ENCODE assay signal across 28 cellular contexts in the genomic region with DNA sequence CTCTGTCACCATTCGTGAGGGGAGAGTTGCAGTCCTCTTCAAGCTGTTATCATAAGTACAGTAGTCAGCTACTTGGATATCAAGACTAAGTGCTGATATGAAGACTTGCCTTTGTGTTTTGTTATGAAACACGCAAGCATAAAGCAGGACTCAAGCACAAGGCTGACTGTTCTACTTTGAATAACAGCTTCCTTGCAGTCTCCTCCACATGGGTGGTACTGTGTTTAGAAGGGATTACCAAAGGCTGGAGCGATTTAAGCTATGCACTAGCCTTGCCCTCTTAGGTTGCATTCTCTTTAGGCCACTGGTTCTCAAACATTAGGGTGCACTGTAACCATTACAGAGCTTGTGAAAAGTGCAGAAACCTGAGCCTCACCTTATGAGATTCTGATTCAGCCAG.
"Had no signal": no experiment of that assay in that cellular context is flagged by ENCODE, and none has a peak within 500 bp of the region (broad histone marks: within the 10 kb centered on the region; RNA-seq: fewer than 3 reads in every experiment).

No MANE protein-coding gene starts in this region.

- H3K27me3 ChIP-seq: ovary, stomach, testis, thyroid gland, transverse colon, uterus had no signal

- H3K4me3 ChIP-seq: lung, ovary, skin epidermis, stomach, testis, thyroid gland, transverse colon, uterus had no signal

- H3K4me3 Mint-ChIP-seq: immature natural killer cell; mesothelial cell of epicardium; naive B cell; natural killer cell; nephron progenitor cell; stimulated activated naive B cell treated with anti-CD40 and anti-IgM and Interleukin-4, amounts not matched to agents 10 μg/mL and 1 μg/mL and 100 μg/mL, for 72 hours had no signal

- H3K27me3 Mint-ChIP-seq: naive B cell; progenitor cell of endocrine pancreas; stimulated activated naive B cell treated with anti-CD40 and anti-IgM and Interleukin-4, amounts not matched to agents 10 μg/mL and 1 μg/mL and 100 μg/mL, for 72 hours had no signal

- H3K36me3 ChIP-seq: ovary, uterus had no signal

- H3K9me3 ChIP-seq: ovary, stomach, testis, thyroid gland, transverse colon, uterus had no signal

- H3K27ac Mint-ChIP-seq: immature natural killer cell; mesothelial cell of epicardium; naive B cell; natural killer cell; nephron progenitor cell; progenitor cell of endocrine pancreas; stimulated activated naive B cell treated with anti-CD40 and anti-IgM and Interleukin-4, amounts not matched to agents 10 μg/mL and 1 μg/mL and 100 μg/mL, for 72 hours had no signal

- ATAC-seq: left cardiac atrium; left lobe of liver; natural killer cell; right cardiac atrium; sciatic nerve; stimulated activated naive B cell treated with anti-CD40 and anti-IgM and Interleukin-4, amounts not matched to agents 10 μg/mL and 1 μg/mL and 100 μg/mL, for 72 hours; stimulated activated naive CD8-positive, alpha-beta T cell treated with anti-CD3 and anti-CD28 coated beads, Interleukin-15, Interleukin-2, amounts not matched to agents 100 U/mL and 50 U/mL, for 24 hours had no signal

- H3K4me1 ChIP-seq: stomach, testis, thyroid gland, transverse colon, uterus had no signal

- DNase-seq: hypothalamus; immature natural killer cell; islet precursor cell; kidney glomerular epithelial cell; left cardiac atrium; mesendoderm; naive B cell; natural killer cell; nephron progenitor cell; ovary; right cardiac atrium; stimulated activated CD4-positive, alpha-beta T cell treated with anti-CD3 and anti-CD28 coated beads, Interleukin-12 subunit alpha, Interleukin-12 subunit beta, amount 100 ng/mL, for 4 hours; stimulated activated CD4-positive, alpha-beta T cell treated with anti-CD3 and anti-CD28 coated beads, Interleukin-15, amount 100 ng/mL, for 24 hours; stimulated activated CD4-positive, alpha-beta T cell treated with anti-CD3 and anti-CD28 coated beads, Interleukin-2, amount 100 ng/mL, for 24 hours; stimulated activated CD4-positive, alpha-beta T cell treated with anti-CD3 and anti-CD28 coated beads, Interleukin-4, amount 100 ng/mL, for 1 hour; stimulated activated naive B cell treated with anti-CD40 and anti-IgM and Interleukin-4, amounts not matched to agents 10 μg/mL and 1 μg/mL and 100 μg/mL, for 72 hours; stimulated activated naive CD8-positive, alpha-beta T cell treated with anti-CD3 and anti-CD28 coated beads, Interleukin-15, Interleukin-2, amounts not matched to agents 100 U/mL and 50 U/mL, for 24 hours; stomach; testis; thyroid gland; transverse colon; uterus had no signal

- H3K4me1 Mint-ChIP-seq: immature natural killer cell; mesothelial cell of epicardium; naive B cell; natural killer cell; nephron progenitor cell; stimulated activated naive B cell treated with anti-CD40 and anti-IgM and Interleukin-4, amounts not matched to agents 10 μg/mL and 1 μg/mL and 100 μg/mL, for 72 hours had no signal

- H3K27ac ChIP-seq: ovary, skin epidermis, stomach, testis, thyroid gland, transverse colon, uterus had no signal

- H3K9me3 Mint-ChIP-seq: immature natural killer cell; naive B cell; natural killer cell; nephron progenitor cell; stimulated activated naive B cell treated with anti-CD40 and anti-IgM and Interleukin-4, amounts not matched to agents 10 μg/mL and 1 μg/mL and 100 μg/mL, for 72 hours had no signal
